ENCODE assay signal across 11 cellular contexts in the genomic region with DNA sequence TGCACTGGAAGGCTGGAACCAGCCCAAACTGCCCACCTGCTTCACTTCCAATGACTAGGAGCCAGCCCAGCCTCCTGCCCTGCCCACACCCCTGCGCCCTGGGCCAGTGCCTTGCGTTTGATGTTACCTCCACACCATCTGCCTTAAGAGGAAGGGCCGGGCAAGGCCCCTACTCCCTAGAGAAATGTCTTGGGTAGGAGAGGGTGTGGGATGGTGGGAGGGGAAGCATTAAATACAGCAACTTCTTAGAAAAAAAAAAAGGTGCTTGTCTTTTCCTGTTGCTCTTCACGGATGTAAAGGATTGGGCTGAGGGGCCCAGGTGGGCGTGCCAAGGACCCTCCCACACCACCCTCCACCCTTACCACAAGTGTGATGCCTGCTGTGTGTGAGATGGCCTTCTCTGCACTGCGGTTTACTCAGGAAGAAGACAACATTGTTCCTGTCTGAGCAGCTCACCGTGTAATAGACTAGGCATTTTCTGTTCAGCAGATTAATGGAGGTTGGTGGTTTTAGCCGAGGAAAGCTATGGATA.
DNase-seq lines count a peak whose midpoint lies in the region; ATAC-seq and TF ChIP-seq lines count a peak whose summit lies in the region.
"Had no signal": no experiment of that assay in that cellular context is flagged by ENCODE, and none has a peak within 500 bp of the region (broad histone marks: within the 10 kb centered on the region; RNA-seq: fewer than 3 reads in every experiment).

No MANE protein-coding gene starts in this region.

- peak overlapping the region; percentile 16 for H3K4me3 ChIP-seq in coronary artery

- peak; percentile 14 for DNase-seq in SIG-M5 treated with dmso at 0.1 percent for 504 hours (lab: John Stamatoyannopoulos, UW; ENCODE audit: unreplicated experiment)
- DNase-seq in SIG-M5 (lab: John Stamatoyannopoulos, UW) = no peak
- DNase-seq in activated CD4-positive, alpha-beta T cell treated with anti-CD3 and anti-CD28 coated beads, Interleukin-2, amount 50 U/mL, for 48 hours = peak; percentile 37 to 45
- no peak for DNase-seq in coronary artery (ENCODE audit: low spot score)
- peak in 1 of 2 donors; percentile 49 for DNase-seq in stimulated activated naive CD8-positive, alpha-beta T cell treated with anti-CD3 and anti-CD28 coated beads, Interleukin-15, amount 100 ng/mL, for 72 hours
- no peak for DNase-seq in A172 (ENCODE audit: low spot score)
- no peak for DNase-seq in C1 segment of cervical spinal cord (lab: John Stamatoyannopoulos, UW)
- DNase-seq: hypothalamus, NCI-H2171 had no signal

- peak overlapping the region in 1 of 2 donors; percentile 66 for H3K27ac ChIP-seq in coronary artery

- H3K27me3 Mint-ChIP-seq in stimulated activated naive CD8-positive, alpha-beta T cell treated with anti-CD3 and anti-CD28 coated beads, Interleukin-15, amount 100 ng/mL, for 72 hours = no peaks in the 10 kb centered on the region

- peak overlapping the region; percentile 43 to 95 for H3K27ac Mint-ChIP-seq in stimulated activated naive CD8-positive, alpha-beta T cell treated with anti-CD3 and anti-CD28 coated beads, Interleukin-15, amount 100 ng/mL, for 72 hours
- H3K27ac Mint-ChIP-seq: progenitor cell of endocrine pancreas had no signal

- no peak for TF ChIP-seq CTCF in coronary artery (IDR thresholded peaks at IDR 0.05)

- ATAC-seq in stimulated activated naive CD8-positive, alpha-beta T cell treated with anti-CD3 and anti-CD28 coated beads, Interleukin-15, amount 100 ng/mL, for 72 hours = peak; percentile 80
- no peak for ATAC-seq in HG03135 (IDR thresholded peaks at IDR 0.05; ENCODE audit: unreplicated experiment)

- H3K4me3 Mint-ChIP-seq in stimulated activated naive CD8-positive, alpha-beta T cell treated with anti-CD3 and anti-CD28 coated beads, Interleukin-15, amount 100 ng/mL, for 72 hours = peak overlapping the region; percentile 77 to 81

- H3K4me1 Mint-ChIP-seq in stimulated activated naive CD8-positive, alpha-beta T cell treated with anti-CD3 and anti-CD28 coated beads, Interleukin-15, amount 100 ng/mL, for 72 hours = peaks cover 59% of the 10 kb centered on the region

- H3K9me3 Mint-ChIP-seq in stimulated activated naive CD8-positive, alpha-beta T cell treated with anti-CD3 and anti-CD28 coated beads, Interleukin-15, amount 100 ng/mL, for 72 hours = no peaks in the 10 kb centered on the region

Comparison
In these comparisons a context has a peak if more than half of its experiments do, and no peak if none do; other contexts are left out.
1. DNase-seq: peak in SIG-M5 treated with dmso at 0.1 percent for 504 hours (single experiment) and activated CD4-positive, alpha-beta T cell treated with anti-CD3 and anti-CD28 coated beads, Interleukin-2, amount 50 U/mL, for 48 hours (2 of 2); none in SIG-M5 (single experiment), coronary artery (single experiment), A172 (single experiment) and C1 segment of cervical spinal cord (0 of 14).